ENCODE assay signal across 14 cellular contexts in the genomic region with DNA sequence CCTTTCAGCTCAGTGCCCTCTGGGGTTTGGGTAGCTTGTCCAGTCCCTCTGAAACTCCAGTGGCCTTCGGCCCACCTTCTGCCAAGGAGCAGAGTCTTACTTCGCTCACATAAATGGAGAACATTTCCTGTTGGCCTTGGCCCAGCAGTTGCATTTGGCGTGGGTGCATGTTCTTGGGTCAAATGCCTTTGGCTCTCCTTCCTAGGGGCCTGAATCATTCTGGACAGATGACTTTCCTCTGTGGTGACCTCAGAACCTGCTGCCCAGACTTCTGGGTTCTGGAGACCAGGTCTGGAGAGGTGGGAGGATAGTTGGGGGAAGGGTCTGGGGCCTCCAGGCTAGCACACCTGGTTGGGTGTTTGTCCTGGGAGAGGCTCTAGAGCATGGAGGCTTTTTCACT. TPM values are rescaled to one million over a fixed set of nuclear protein-coding genes. Genes with fewer than 3 reads are reported as not detected.
A peak's percentile ranks its signal among the peaks of the same experiment; 100 is the strongest.
DNase-seq lines count a peak whose midpoint lies in the region; ATAC-seq and TF ChIP-seq lines count a peak whose summit lies in the region.
"Had no signal": no experiment of that assay in that cellular context is flagged by ENCODE, and none has a peak within 500 bp of the region (broad histone marks: within the 10 kb centered on the region; RNA-seq: fewer than 3 reads in every experiment).

No MANE protein-coding gene starts in this region.

- H3K27me3 Mint-ChIP-seq in activated B cell treated with CpG ODN at 0.5 μM for 24 hours, result no peaks in the 10 kb centered on the region
- H3K27me3 Mint-ChIP-seq: progenitor cell of endocrine pancreas had no signal

- TF ChIP-seq POLR2A in testis (IDR thresholded peaks at IDR 0.05), result no peak

- H3K27me3 ChIP-seq in testis, result no peaks in the 10 kb centered on the region
- H3K27me3 ChIP-seq: Peyer's patch had no signal

- H3K36me3 ChIP-seq in testis (ENCODE audit: low read depth, missing control alignments), result no peaks in the 10 kb centered on the region
- H3K36me3 ChIP-seq: Peyer's patch had no signal

- DNase-seq in NCI-H146 (lab: John Stamatoyannopoulos, UW) (peak; percentile 12), NCI-H146 treated with DMSO at 0.1 percent for 48 hours (lab: John Stamatoyannopoulos, UW; ENCODE audit: unreplicated experiment) (no peak), activated B cell treated with CpG ODN at 0.5 μM for 24 hours (no peak), iris pigment epithelial cell (ENCODE audit: low read depth) (peak; percentile 86), testis (peak; percentile 46), ecto neural progenitor cell (ENCODE audit: low spot score) (no peak), T-helper 9 cell (no peak), DMS114 treated with DMSO at 0.1 percent for 48 hours (lab: John Stamatoyannopoulos, UW; ENCODE audit: unreplicated experiment) (no peak)
- DNase-seq: activated CD4-positive, alpha-beta T cell treated with anti-CD3 and anti-CD28 coated beads for 1 hour; activated effector memory CD4-positive, alpha-beta T cell treated with Interleukin-2 at 50 U/mL for 16 hours; islet precursor cell; NCI-H1930; Peyer's patch had no signal

- TF ChIP-seq CTCF in activated B cell treated with CpG ODN at 0.5 μM for 24 hours (IDR thresholded peaks at IDR 0.05), result no peak
- no peak for TF ChIP-seq CTCF in testis (IDR thresholded peaks at IDR 0.05)

- H3K27ac ChIP-seq in testis, result peak overlapping the region in 1 of 2 donors; percentile 23
- H3K27ac ChIP-seq: Peyer's patch had no signal

- H3K4me1 Mint-ChIP-seq in activated B cell treated with CpG ODN at 0.5 μM for 24 hours, result peaks cover 56% of the 10 kb centered on the region

- peaks cover 43% of the 10 kb centered on the region for H3K36me3 Mint-ChIP-seq in activated B cell treated with CpG ODN at 0.5 μM for 24 hours (ENCODE audit: low read depth)

- ATAC-seq in activated B cell treated with CpG ODN at 0.5 μM for 24 hours (ENCODE audit: low read depth), result no peak

- CTCF ChIA-PET in activated B cell treated with CpG ODN at 0.5 μM for 24 hours (lab: Charles Lee), result interaction anchor here (2.0 to 10.9 kb wide), 2 partner anchors 29 to 105 kb away, joined by 4 to 145 read pairs; a partner anchor contains a TSS

- H3K4me3 Mint-ChIP-seq in activated B cell treated with CpG ODN at 0.5 μM for 24 hours, result no peak overlapping the region

- H3K27ac Mint-ChIP-seq in activated B cell treated with CpG ODN at 0.5 μM for 24 hours, result peak overlapping the region; percentile 71
- H3K27ac Mint-ChIP-seq: progenitor cell of endocrine pancreas had no signal

- WGBS in testis, 2 donors, result 51 to 55% methylated on average over 3 of the region's 3 CpGs

- intact Hi-C loops in activated B cell treated with CpG ODN at 0.5 μM for 24 hours (cut with micrococcal nuclease) (no loop called here), testis (cut with DNase I; ENCODE audit: low total_unique reads) (no loop called here)

- no peak overlapping the region for H3K4me3 ChIP-seq in testis
- H3K4me3 ChIP-seq: Peyer's patch had no signal

- POLR2A ChIA-PET in activated B cell treated with CpG ODN at 0.5 μM for 24 hours (lab: Charles Lee), result interaction anchor here (0.6 to 15.0 kb wide), 4 partner anchors 17 to 107 kb away, joined by 4 to 233 read pairs (median 8); a partner anchor contains a TSS

- peaks cover 29% of the 10 kb centered on the region for H3K4me1 ChIP-seq in testis

- no peaks in the 10 kb centered on the region for H3K9me3 ChIP-seq in testis
- H3K9me3 ChIP-seq: Peyer's patch had no signal

- no peaks in the 10 kb centered on the region for H3K9me3 Mint-ChIP-seq in activated B cell treated with CpG ODN at 0.5 μM for 24 hours

RNA-seq across cellular contexts. Expression of a gene that starts 29.3 kb away (rescaled TPM):
- 43.2 and 46.7 TPM in 2 replicates for total RNA-seq in activated B cell treated with CpG ODN at 0.5 μM for 24 hours
- 10 to 100 TPM in 1 of 2 donors, 1 to 10 TPM in 1; 7.6 to 10.8 TPM for total RNA-seq in testis
- polyA plus RNA-seq in testis (ENCODE audit: insufficient read depth, low read depth, low replicate concordance), result 5.8 TPM

Comparison
In these comparisons a context has a peak if more than half of its experiments do, and no peak if none do; other contexts are left out.
1. DNase-seq: peak in NCI-H146 (single experiment), iris pigment epithelial cell (single experiment) and testis (single experiment); none in NCI-H146 treated with DMSO at 0.1 percent for 48 hours (single experiment), activated B cell treated with CpG ODN at 0.5 μM for 24 hours (single experiment), ecto neural progenitor cell (single experiment), T-helper 9 cell (single experiment) and DMS114 treated with DMSO at 0.1 percent for 48 hours (single experiment).